20 cellular contexts compared by ENCODE assay signal in the genomic region with DNA sequence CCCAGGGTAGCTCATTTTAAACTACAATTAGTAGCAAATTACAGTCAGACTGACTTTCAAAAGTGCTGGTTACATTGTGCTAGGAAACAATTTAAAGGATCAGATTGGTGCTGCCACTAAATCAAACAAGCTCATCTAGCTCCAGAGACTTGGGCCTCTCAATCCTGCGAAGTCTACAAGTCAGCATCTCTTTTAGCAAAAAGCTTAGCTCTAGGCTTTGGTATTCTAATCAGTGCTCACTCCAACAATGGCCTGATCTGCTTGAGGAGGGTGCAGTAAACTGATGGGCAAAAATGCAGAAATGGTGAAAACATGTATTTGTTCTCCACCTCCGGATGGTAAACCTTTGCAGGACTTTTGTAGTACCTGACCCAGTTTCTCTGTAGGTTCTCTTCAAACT. TPM values are rescaled to one million over a fixed set of nuclear protein-coding genes. Genes with fewer than 3 reads are reported as not detected.
DNase-seq lines count a peak whose midpoint lies in the region; ATAC-seq, FAIRE-seq and TF ChIP-seq lines count a peak whose summit lies in the region.
"Had no signal": no experiment of that assay in that cellular context is flagged by ENCODE, and none has a peak within 500 bp of the region (broad histone marks: within the 10 kb centered on the region; RNA-seq: fewer than 3 reads in every experiment).

No MANE protein-coding gene starts in this region.

- H3K36me3 Mint-ChIP-seq in GM23338 (ENCODE audit: low read depth) (no peaks in the 10 kb centered on the region; the same call in 2 of the 3 replicates), neural progenitor cell (no peaks in the 10 kb centered on the region), osteocyte (ENCODE audit: unreplicated experiment) (no peaks in the 10 kb centered on the region)

- H3K4me2 ChIP-seq in GM23338: no peak overlapping the region
- H3K4me2 ChIP-seq in neural progenitor cell: peak overlapping the region; percentile 14
- H3K4me2 ChIP-seq: A549 had no signal

- H3K9ac ChIP-seq in neural progenitor cell: no peak overlapping the region
- H3K9ac ChIP-seq: GM23248 had no signal

- no peak overlapping the region for H3K27ac Mint-ChIP-seq in GM23338
- peak overlapping the region; percentile 25 for H3K27ac Mint-ChIP-seq in neural progenitor cell
- no peak overlapping the region for H3K27ac Mint-ChIP-seq in osteocyte (ENCODE audit: unreplicated experiment)
- H3K27ac Mint-ChIP-seq: CD4-positive, alpha-beta T cell; HFFc6 had no signal

- H2AFZ ChIP-seq in GM23338 (peak overlapping the region; percentile 25; the same call in 1 of the 2 replicates), neural progenitor cell (replicated peaks) (peak overlapping the region; percentile 69)
- H2AFZ ChIP-seq: GM23248 had no signal

- TF ChIP-seq CTCF in GM23338 (conservative IDR thresholded peaks at IDR 0.05; ENCODE audit: low read depth in 2 of 2): no peak
- TF ChIP-seq CTCF in bronchial epithelial cell (IDR thresholded peaks at IDR 0.05; ENCODE audit: insufficient read depth, low read length, severe bottlenecking): no peak
- TF ChIP-seq CTCF in neural progenitor cell (IDR thresholded peaks at IDR 0.05): no peak
- no peak for TF ChIP-seq CTCF in osteocyte (IDR thresholded peaks at IDR 0.05)

- H3K79me2 ChIP-seq in GM23338 (replicated peaks; ENCODE audit: insufficient read depth): no peaks in the 10 kb centered on the region
- H3K79me2 ChIP-seq in neural progenitor cell (ENCODE audit: low read depth): no peaks in the 10 kb centered on the region

- peak; percentile 17 for DNase-seq in GM23338 (ENCODE audit: low spot score)
- peak; percentile 9 for DNase-seq in NCI-H1436 (lab: John Stamatoyannopoulos, UW)
- DNase-seq in bronchial epithelial cell (ENCODE audit: low read depth): no peak
- DNase-seq in neural progenitor cell (ENCODE audit: low spot score): peak; percentile 31
- DNase-seq in NCI-H2227 (lab: John Stamatoyannopoulos, UW; ENCODE audit: unreplicated experiment): no peak
- no peak for DNase-seq in osteocyte (ENCODE audit: extremely low spot score, unreplicated experiment)
- no peak for DNase-seq in amygdala (lab: John Stamatoyannopoulos, UW)
- DNase-seq: AML-193; Caco-2; CD4-positive, alpha-beta T cell; GM23248; H7; HFFc6 had no signal

- H3K27ac ChIP-seq in GM23338 (ENCODE audit: low read depth) (no peak overlapping the region), neural progenitor cell (no peak overlapping the region)
- H3K27ac ChIP-seq: A549, C4-2B, GM23248, HL-60 had no signal

- H3K9me3 ChIP-seq in neural progenitor cell (ENCODE audit: low read depth): no peaks in the 10 kb centered on the region
- H3K9me3 ChIP-seq: A549, Caco-2 had no signal

- H3K4me3 ChIP-seq in GM23338 (no peak overlapping the region), bronchial epithelial cell (ENCODE audit: low read depth, low read length) (no peak overlapping the region), neural progenitor cell (no peak overlapping the region)
- H3K4me3 ChIP-seq: A549, GM23248 had no signal

- ATAC-seq in GM23338: peak; percentile 51
- ATAC-seq: A549, HCT116 had no signal

- peaks cover 2% of the 10 kb centered on the region for H3K27me3 Mint-ChIP-seq in GM23338 (ENCODE audit: insufficient read depth, low read depth, poor library complexity)
- H3K27me3 Mint-ChIP-seq in neural progenitor cell (ENCODE audit: insufficient read depth, low read depth): peaks cover 2% of the 10 kb centered on the region
- no peaks in the 10 kb centered on the region for H3K27me3 Mint-ChIP-seq in osteocyte (ENCODE audit: unreplicated experiment)
- H3K27me3 Mint-ChIP-seq: CD4-positive, alpha-beta T cell had no signal

- H3K4me3 Mint-ChIP-seq in GM23338 (no peak overlapping the region), neural progenitor cell (no peak overlapping the region), osteocyte (ENCODE audit: unreplicated experiment) (no peak overlapping the region)
- H3K4me3 Mint-ChIP-seq: CD4-positive, alpha-beta T cell; HFFc6 had no signal

- H3K9me2 ChIP-seq in GM23338 (ENCODE audit: insufficient read depth): peaks cover 12% of the 10 kb centered on the region; the same call in 1 of the 2 replicates

- H3F3A ChIP-seq in GM23338 (replicated peaks; ENCODE audit: low read depth): no peaks in the 10 kb centered on the region
- peaks cover 4% of the 10 kb centered on the region for H3F3A ChIP-seq in neural progenitor cell (ENCODE audit: low read depth)

- H3K4me1 ChIP-seq in GM23338 (ENCODE audit: insufficient read depth) (peaks cover 9% of the 10 kb centered on the region), neural progenitor cell (peaks cover 29% of the 10 kb centered on the region)
- H3K4me1 ChIP-seq: A549, Caco-2 had no signal

- H3K9me3 Mint-ChIP-seq in GM23338: no peaks in the 10 kb centered on the region
- H3K9me3 Mint-ChIP-seq in neural progenitor cell: no peaks in the 10 kb centered on the region
- no peaks in the 10 kb centered on the region for H3K9me3 Mint-ChIP-seq in osteocyte (ENCODE audit: unreplicated experiment)
- H3K9me3 Mint-ChIP-seq: CD4-positive, alpha-beta T cell had no signal

- H3K27me3 ChIP-seq in GM23338 (ENCODE audit: insufficient read depth): no peaks in the 10 kb centered on the region
- H3K27me3 ChIP-seq in bronchial epithelial cell (ENCODE audit: control insufficient read depth, insufficient read depth, low read length): no peaks in the 10 kb centered on the region
- no peaks in the 10 kb centered on the region for H3K27me3 ChIP-seq in neural progenitor cell

- H4K20me1 ChIP-seq in GM23338 (replicated peaks; ENCODE audit: insufficient read depth): no peaks in the 10 kb centered on the region
- no peaks in the 10 kb centered on the region for H4K20me1 ChIP-seq in neural progenitor cell (ENCODE audit: low read depth)

- H3K4me1 Mint-ChIP-seq in GM23338 (peaks cover 21% of the 10 kb centered on the region), neural progenitor cell (peaks cover 35% of the 10 kb centered on the region), osteocyte (ENCODE audit: unreplicated experiment) (no peaks in the 10 kb centered on the region)

- no peaks in the 10 kb centered on the region for H3K36me3 ChIP-seq in GM23338 (ENCODE audit: insufficient read depth)
- H3K36me3 ChIP-seq in bronchial epithelial cell (ENCODE audit: control insufficient read depth, insufficient read depth, low read length): no peaks in the 10 kb centered on the region
- H3K36me3 ChIP-seq in neural progenitor cell: no peaks in the 10 kb centered on the region

- FAIRE-seq in bronchial epithelial cell (lab: Jason Lieb, UNC): peak; percentile 55
- FAIRE-seq: A549, D721Med, G401.6, GM12891 had no signal

TF ChIP-seq in GM23338, 12 proteins besides CTCF, POLR2A, EP300 and RAD21 (continues in another document):
- TF ChIP-seq CREB1 (CRISPR knock-in tag; IDR thresholded peaks at IDR 0.05; ENCODE audit: low read depth): no peak
- TF ChIP-seq REST (IDR thresholded peaks at IDR 0.05; ENCODE audit: unreplicated experiment): no peak
- no peak for TF ChIP-seq EZH2phosphoT487 (IDR thresholded peaks at IDR 0.05; ENCODE audit: unreplicated experiment)
- no peak for TF ChIP-seq ZNF114 (CRISPR knock-in tag; IDR thresholded peaks at IDR 0.05)

RNA-seq across cellular contexts. Expression of gene SEMA6A, which starts 47.0 kb away (rescaled TPM):
- 355 and 400 TPM in 2 replicates for total RNA-seq in GM23338 (2014; rRNA removed; shearing (Covaris generic))
- 220 and 233 TPM in 2 replicates for polyA plus RNA-seq in GM23338 (2016; fragmentation: Nextera tagmentation; extraction: Ambion mirVana)
- total RNA-seq in bronchial epithelial cell (0.53 and 0.64 TPM in 2 replicates), neural progenitor cell (ENCODE audit: low replicate concordance) (75.3 and 86.4 TPM in 2 replicates), osteocyte (2.3 and 2.6 TPM in 2 replicates)
- total RNA-seq: CD4-positive, alpha-beta T cell had no signal

Comparison
In these comparisons a context has a peak if more than half of its experiments do, and no peak if none do; other contexts are left out.
1. DNase-seq: peak in GM23338 (single experiment), NCI-H1436 (single experiment) and neural progenitor cell (single experiment); none in bronchial epithelial cell (single experiment), NCI-H2227 (single experiment), osteocyte (single experiment) and amygdala (0 of 56).
2. RNA of gene SEMA6A, which starts 47.0 kb away (total RNA-seq): 355 to 400 TPM in GM23338 and 75.3 to 86.4 TPM in neural progenitor cell; 2.3 to 2.6 TPM in osteocyte and 0.53 to 0.64 TPM in bronchial epithelial cell; every median in the first group is over 10 times any median in the second.